ENCODE assay signal across 21 cellular contexts in the genomic region with DNA sequence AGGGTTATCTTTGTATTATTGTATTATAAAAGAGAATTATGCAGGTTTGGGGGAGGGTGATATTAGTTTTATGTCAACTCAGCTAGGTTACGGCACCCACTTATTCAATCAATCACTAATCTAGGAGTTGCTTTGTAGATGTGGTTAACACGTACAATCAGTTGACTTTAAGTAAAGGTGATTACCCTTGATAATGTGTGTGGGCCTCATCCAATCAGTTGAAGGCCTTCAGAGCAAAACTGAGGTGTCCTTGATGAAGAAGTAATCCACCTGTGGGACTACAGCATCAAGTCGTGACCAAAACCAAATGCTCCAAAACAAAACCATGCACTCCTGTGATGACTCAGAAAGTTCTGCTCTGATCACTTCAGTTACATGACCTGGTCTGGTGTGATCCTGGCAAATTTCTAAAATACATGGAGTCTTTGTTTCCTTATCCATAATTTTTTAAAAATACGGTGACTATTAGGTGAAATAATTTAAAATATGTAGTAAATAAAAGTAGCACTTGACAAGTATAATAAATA.
DNase-seq lines count a peak whose midpoint lies in the region; ATAC-seq, FAIRE-seq and TF ChIP-seq lines count a peak whose summit lies in the region.
"Had no signal": no experiment of that assay in that cellular context is flagged by ENCODE, and none has a peak within 500 bp of the region (broad histone marks: within the 10 kb centered on the region; RNA-seq: fewer than 3 reads in every experiment).

No MANE protein-coding gene starts in this region.

- peaks cover 10 to 19% of the 10 kb centered on the region in 2 experiments; a peak in 4 of 5 replicates for H3K27me3 ChIP-seq in K562 (ENCODE audit: control insufficient read depth in 2 of 2, insufficient read depth in 2 of 2, low read length in 2 of 2)

- in situ Hi-C loops in K562 (cut with MboI): no loop called here

- H3K4me1 ChIP-seq in K562 (replicated peaks in 1 of 2; ENCODE audit: control insufficient read depth in 2 of 2, insufficient read depth in 2 of 2, low read length in 2 of 2): no peaks in the 10 kb centered on the region
- H3K4me1 ChIP-seq: A549, Caco-2 had no signal

- CTCF ChIA-PET in activated CD4-positive, alpha-beta T cell treated with anti-CD3 and anti-CD28 coated beads for 36 hours (lab: Charles Lee): interaction anchor here (0.8 kb wide), 2 partner anchors 86 to 332 kb away, joined by 3 read pairs; no protein-coding TSS in a partner anchor
- CTCF ChIA-PET in activated CD4-positive, alpha-beta T cell treated with anti-CD3 and anti-CD28 coated beads, Interleukin-2, amount 10 ng/mL, durations not matched to agents 7 days and 5 days (lab: Charles Lee): no interaction called here
- CTCF ChIA-PET in K562 (lab: Yijun Ruan, JAX; ENCODE audit: low intra/inter-chr PET ratio): no interaction called here

- no peaks in the 10 kb centered on the region for H3K9me3 Mint-ChIP-seq in activated CD4-positive, alpha-beta T cell treated with anti-CD3 and anti-CD28 coated beads for 36 hours (ENCODE audit: low read depth)
- peaks cover 2% of the 10 kb centered on the region for H3K9me3 Mint-ChIP-seq in activated CD4-positive, alpha-beta T cell treated with anti-CD3 and anti-CD28 coated beads, Interleukin-2, amount 10 ng/mL, durations not matched to agents 7 days and 5 days
- H3K9me3 Mint-ChIP-seq: CD4-positive, alpha-beta T cell; IgD-negative memory B cell had no signal

- ATAC-seq in activated CD4-positive, alpha-beta T cell treated with anti-CD3 and anti-CD28 coated beads for 36 hours: peak; percentile 39
- ATAC-seq in GM19463 (IDR thresholded peaks at IDR 0.05; ENCODE audit: unreplicated experiment) (peak; percentile 50), K562 (no peak), GM18909 (IDR thresholded peaks at IDR 0.05; ENCODE audit: poor library complexity, unreplicated experiment) (no peak)
- ATAC-seq: A549, HCT116, HepG2 had no signal

- no peak for DNase-seq in activated CD4-positive, alpha-beta T cell treated with anti-CD3 and anti-CD28 coated beads for 36 hours
- no peak for DNase-seq in activated CD4-positive, alpha-beta T cell treated with anti-CD3 and anti-CD28 coated beads, Interleukin-2, amount 10 ng/mL, durations not matched to agents 7 days and 5 days
- DNase-seq in K562 (ENCODE audit: extremely low read depth in 1 of 4, low spot score in 3 of 4) (no peak), NCI-H2107 treated with DMSO at 0.1 percent for 48 hours (lab: John Stamatoyannopoulos, UW; ENCODE audit: unreplicated experiment) (no peak), NCI-H1048 (lab: John Stamatoyannopoulos, UW) (no peak)
- DNase-seq: AML-193; Caco-2; CD4-positive, alpha-beta T cell; GOT3; H7; KG1 had no signal

- TF ChIP-seq CTCF in K562 (IDR thresholded peaks at IDR 0.05 in 2 of 3, conservative IDR thresholded peaks at IDR 0.05 in 1 of 3; ENCODE audit: insufficient read depth in 2 of 3, low read depth in 1 of 3, low read length in 3 of 3): no peak

- FAIRE-seq in K562 (lab: Jason Lieb, UNC): no peak
- FAIRE-seq: A549, D721Med, G401.6, HepG2 had no signal

- H3K9me3 ChIP-seq in K562 (replicated peaks; ENCODE audit: control insufficient read depth, insufficient read depth, low read depth, low read length): no peaks in the 10 kb centered on the region
- H3K9me3 ChIP-seq: A549, Caco-2 had no signal

- TF ChIP-seq EP300 in K562 (IDR thresholded peaks at IDR 0.05; ENCODE audit: low read length): no peak

- H3K4me2 ChIP-seq in K562 (ENCODE audit: insufficient read depth, low read length): no peak overlapping the region
- H3K4me2 ChIP-seq: A549 had no signal

- no peak for TF ChIP-seq RAD21 in K562 (CRISPR knock-in tag; conservative IDR thresholded peaks at IDR 0.05 in 1 of 2, IDR thresholded peaks at IDR 0.05 in 1 of 2)

- H3K9ac ChIP-seq in K562 (ENCODE audit: insufficient read depth in 1 of 2, low read depth in 2 of 2, low read length in 2 of 2): no peak overlapping the region

- no TSS peak for BruUV-seq in K562 (replicated peaks; lab: Mats Ljungman, UMichigan)

- no peaks in the 10 kb centered on the region for H3K36me3 Mint-ChIP-seq in activated CD4-positive, alpha-beta T cell treated with anti-CD3 and anti-CD28 coated beads for 36 hours (ENCODE audit: low read depth)
- no peaks in the 10 kb centered on the region for H3K36me3 Mint-ChIP-seq in activated CD4-positive, alpha-beta T cell treated with anti-CD3 and anti-CD28 coated beads, Interleukin-2, amount 10 ng/mL, durations not matched to agents 7 days and 5 days (ENCODE audit: low read depth)
- H3K36me3 Mint-ChIP-seq: IgD-negative memory B cell had no signal

- intact Hi-C loops in activated CD4-positive, alpha-beta T cell treated with anti-CD3 and anti-CD28 coated beads for 36 hours (cut with DNase I, micrococcal nuclease): no loop called here
- intact Hi-C loops in K562 (cut with micrococcal nuclease): no loop called here

- no peaks in the 10 kb centered on the region for H3K36me3 ChIP-seq in K562 (ENCODE audit: control insufficient read depth, insufficient read depth, low read length)

- no peak for TF ChIP-seq POLR2A in K562 (conservative IDR thresholded peaks at IDR 0.05)

- no peak overlapping the region for H3K27ac ChIP-seq in K562 (ENCODE audit: extremely low read depth, low read depth, low read length)
- H3K27ac ChIP-seq: 22Rv1, A549, C4-2B had no signal

- WGBS in K562 (ENCODE audit: insufficient coverage, low coverage, missing lambda C conversion rate): under 1% methylated on average over 4 of the region's 4 CpGs

- H3K4me1 Mint-ChIP-seq in activated CD4-positive, alpha-beta T cell treated with anti-CD3 and anti-CD28 coated beads for 36 hours: no peaks in the 10 kb centered on the region
- H3K4me1 Mint-ChIP-seq in activated CD4-positive, alpha-beta T cell treated with anti-CD3 and anti-CD28 coated beads, Interleukin-2, amount 10 ng/mL, durations not matched to agents 7 days and 5 days: no peaks in the 10 kb centered on the region
- H3K4me1 Mint-ChIP-seq: IgD-negative memory B cell had no signal

- POLR2A ChIA-PET in activated CD4-positive, alpha-beta T cell treated with anti-CD3 and anti-CD28 coated beads for 36 hours (lab: Charles Lee): no interaction called here
- POLR2A ChIA-PET in activated CD4-positive, alpha-beta T cell treated with anti-CD3 and anti-CD28 coated beads, Interleukin-2, amount 10 ng/mL, durations not matched to agents 7 days and 5 days (lab: Charles Lee): no interaction called here
- POLR2A ChIA-PET in K562 (lab: Yijun Ruan, JAX): interaction anchor here (1.4 kb wide), 1 partner anchor 11 kb away, joined by 3 read pairs; no protein-coding TSS in a partner anchor

- H3K9me1 ChIP-seq in K562 (ENCODE audit: control insufficient read depth, insufficient read depth, low read length): no peaks in the 10 kb centered on the region

- no peak overlapping the region for H3K4me3 ChIP-seq in K562
- H3K4me3 ChIP-seq: A549 had no signal

- H2AFZ ChIP-seq in K562 (ENCODE audit: low read depth, low read length): no peak overlapping the region

- H3K4me3 Mint-ChIP-seq in activated CD4-positive, alpha-beta T cell treated with anti-CD3 and anti-CD28 coated beads for 36 hours: no peak overlapping the region
- H3K4me3 Mint-ChIP-seq in activated CD4-positive, alpha-beta T cell treated with anti-CD3 and anti-CD28 coated beads, Interleukin-2, amount 10 ng/mL, durations not matched to agents 7 days and 5 days: no peak overlapping the region
- H3K4me3 Mint-ChIP-seq: CD4-positive, alpha-beta T cell; IgD-negative memory B cell had no signal

- H3K27ac Mint-ChIP-seq in activated CD4-positive, alpha-beta T cell treated with anti-CD3 and anti-CD28 coated beads for 36 hours: no peak overlapping the region
- no peak overlapping the region for H3K27ac Mint-ChIP-seq in activated CD4-positive, alpha-beta T cell treated with anti-CD3 and anti-CD28 coated beads, Interleukin-2, amount 10 ng/mL, durations not matched to agents 7 days and 5 days
- H3K27ac Mint-ChIP-seq: CD4-positive, alpha-beta T cell had no signal

- no peaks in the 10 kb centered on the region; the same call in 1 of the 2 replicates for H4K20me1 ChIP-seq in K562 (replicated peaks; ENCODE audit: control insufficient read depth, insufficient read depth, low read length)

- H3K79me2 ChIP-seq in K562 (ENCODE audit: control insufficient read depth, insufficient read depth, low read length): no peaks in the 10 kb centered on the region

- H3K27me3 Mint-ChIP-seq in activated CD4-positive, alpha-beta T cell treated with anti-CD3 and anti-CD28 coated beads for 36 hours: peaks cover 9% of the 10 kb centered on the region
- H3K27me3 Mint-ChIP-seq in activated CD4-positive, alpha-beta T cell treated with anti-CD3 and anti-CD28 coated beads, Interleukin-2, amount 10 ng/mL, durations not matched to agents 7 days and 5 days: peaks cover 5% of the 10 kb centered on the region

TF ChIP-seq in K562, 482 proteins besides CTCF, POLR2A, EP300 and RAD21:
- no peak for TF ChIP-seq ZNF436 (CRISPR knock-in tag; IDR thresholded peaks at IDR 0.05)
- TF ChIP-seq ZNF316 (IDR thresholded peaks at IDR 0.05): peak; percentile 33; the same call in 1 of the 2 replicates
- TF ChIP-seq ZNF134 (CRISPR knock-in tag; conservative IDR thresholded peaks at IDR 0.05): peak; percentile 79

Comparison
In these comparisons a context has a peak if more than half of its experiments do, and no peak if none do; other contexts are left out.
1. ATAC-seq: peak in activated CD4-positive, alpha-beta T cell treated with anti-CD3 and anti-CD28 coated beads for 36 hours (single experiment) and GM19463 (single experiment); none in K562 (single experiment) and GM18909 (single experiment).